1 cellular context compared by ENCODE assay signal in the genomic region with DNA sequence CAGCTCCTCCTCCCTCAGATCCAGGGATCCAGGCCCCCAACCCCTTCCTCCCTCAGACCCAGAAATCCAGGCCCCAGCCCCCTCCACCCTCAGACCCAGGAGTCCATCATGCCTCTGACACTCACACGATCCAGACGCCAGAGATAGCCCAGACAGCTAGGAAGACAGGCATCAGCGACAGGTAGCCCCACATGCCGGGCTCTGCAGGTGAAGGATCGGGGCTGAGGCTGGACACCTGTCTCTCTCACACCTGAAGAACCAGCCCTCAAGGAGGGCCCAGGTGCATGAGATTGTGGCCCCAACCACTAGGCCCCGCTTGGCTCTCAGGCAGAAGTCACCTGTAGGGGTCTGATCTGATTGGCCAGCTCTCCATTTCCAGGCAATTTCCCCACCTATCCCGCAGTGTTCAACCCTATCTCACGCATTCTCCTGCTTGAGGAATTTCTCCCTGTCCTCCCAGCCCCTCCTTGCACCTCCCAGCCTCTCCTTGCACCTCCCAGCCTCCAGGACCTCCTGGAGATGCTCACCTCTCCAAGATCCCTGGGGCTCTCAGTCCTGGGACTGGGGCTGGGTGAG.
TF ChIP-seq lines count a peak whose summit lies in the region.

No MANE protein-coding gene starts in this region.

TF ChIP-seq in HepG2, 621 proteins besides CTCF, POLR2A, EP300 and RAD21:
- TF ChIP-seq, protein P1, sequence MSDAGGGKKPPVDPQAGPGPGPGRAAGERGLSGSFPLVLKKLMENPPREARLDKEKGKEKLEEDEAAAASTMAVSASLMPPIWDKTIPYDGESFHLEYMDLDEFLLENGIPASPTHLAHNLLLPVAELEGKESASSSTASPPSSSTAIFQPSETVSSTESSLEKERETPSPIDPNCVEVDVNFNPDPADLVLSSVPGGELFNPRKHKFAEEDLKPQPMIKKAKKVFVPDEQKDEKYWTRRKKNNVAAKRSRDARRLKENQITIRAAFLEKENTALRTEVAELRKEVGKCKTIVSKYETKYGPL (CRISPR knock-in tag; IDR thresholded peaks at IDR 0.05), result no peak
- 0 out of 2 replicates have a peak, but pooled peaks have one; percentile 44 for TF ChIP-seq ZSCAN22 (CRISPR knock-in tag; IDR thresholded peaks at IDR 0.05)
